Comparison of ENCODE assay signal across 8 cellular contexts in genomic region chr17:29180051-29180787, GRCh38. TPM values are rescaled to one million over a fixed set of nuclear protein-coding genes. Genes with fewer than 3 reads are reported as not detected.
DNase-seq lines count a peak whose midpoint lies in the region; TF ChIP-seq lines count a peak whose summit lies in the region.

MYO18A (minus strand) TSS chr17:29180398; CDS start chr17:29166940, 13,458 bp downstream.

- peak within 1 kb of the TSS; percentile 91 for H4K8ac ChIP-seq in trophoblast cell (ENCODE audit: low read depth, low read length)

- H4K91ac ChIP-seq in trophoblast cell (ENCODE audit: low read depth, low read length): peak within 1 kb of the TSS; percentile 78

- peak within 1 kb of the TSS; percentile 78 for H3K14ac ChIP-seq in trophoblast cell (ENCODE audit: low read length)

- peak within 1 kb of the TSS; percentile 84 for H2AFZ ChIP-seq in trophoblast cell (ENCODE audit: insufficient read depth, low read length, poor library complexity)

- TF ChIP-seq EP300 in tibial nerve (IDR thresholded peaks at IDR 0.05): peak in 1 of 2 donors; percentile 38

- H2AK5ac ChIP-seq in trophoblast cell (ENCODE audit: low read length): peak within 1 kb of the TSS; percentile 34

- TF ChIP-seq CTCF in cardiac muscle cell (IDR thresholded peaks at IDR 0.05; ENCODE audit: low read depth, low read length) (peak; percentile 76), tibial nerve (IDR thresholded peaks at IDR 0.05) (peak; percentile 93 to 99 (median 95))

- H3K23ac ChIP-seq in trophoblast cell (ENCODE audit: low read length): no peak within 1 kb of the TSS

- H2BK5ac ChIP-seq in trophoblast cell (ENCODE audit: low read depth, low read length, poor library complexity): peak within 1 kb of the TSS; percentile 11

- peak; percentile 79 for DNase-seq in EL
- peak; percentile 53 for DNase-seq in H4 (ENCODE audit: low spot score)
- DNase-seq in MG63: peak; percentile 84
- peak; percentile 78 for DNase-seq in SW480 (ENCODE audit: low spot score)
- peak; percentile 45 for DNase-seq in activated naive CD8-positive, alpha-beta T cell treated with anti-CD3 and anti-CD28 coated beads, Interleukin-2, amount 50 U/mL, for 16 hours (ENCODE audit: low read depth, low spot score)
- DNase-seq in cardiac muscle cell (ENCODE audit: low read depth in 1 of 2, low spot score in 1 of 2): peak; percentile 83 to 89
- peak; percentile 72 to 85 for DNase-seq in trophoblast cell
- DNase-seq in tibial nerve (ENCODE audit: low spot score in 2 of 2): peak; percentile 53 to 56

- H3K4ac ChIP-seq in trophoblast cell (ENCODE audit: low read depth, low read length): peak within 1 kb of the TSS; percentile 65

- H4K12ac ChIP-seq in trophoblast cell (ENCODE audit: low read depth, low read length): peak within 1 kb of the TSS; percentile 90

- H3K9ac ChIP-seq in trophoblast cell (ENCODE audit: low read length): peak within 1 kb of the TSS; percentile 68

- H3K79me1 ChIP-seq in trophoblast cell (ENCODE audit: low read length): peaks cover 20% of the 10 kb centered on the region

- peaks cover 29% of the 10 kb centered on the region for H3K4me1 ChIP-seq in cardiac muscle cell (ENCODE audit: low read depth)
- peaks cover 22 to 28% of the 10 kb centered on the region in 2 experiments for H3K4me1 ChIP-seq in trophoblast cell (ENCODE audit: control insufficient read depth in 1 of 2, insufficient read depth in 2 of 2, low read length in 2 of 2)
- H3K4me1 ChIP-seq in tibial nerve: peaks cover 0 to 57% (median 33%) of the 10 kb centered on the region in 4 donors

- peaks cover 10% of the 10 kb centered on the region for H3K79me2 ChIP-seq in trophoblast cell (ENCODE audit: control insufficient read depth, insufficient read depth, low read length, poor library complexity)

- H3K27me3 ChIP-seq in MG63 (no peaks in the 10 kb centered on the region), cardiac muscle cell (no peaks in the 10 kb centered on the region), trophoblast cell (ENCODE audit: insufficient read depth, low read length) (no peaks in the 10 kb centered on the region), tibial nerve (no peaks in the 10 kb centered on the region)

- peak in 1 of 2 donors; percentile 43 for TF ChIP-seq POLR2A in tibial nerve (IDR thresholded peaks at IDR 0.05)

- H2BK12ac ChIP-seq in trophoblast cell (ENCODE audit: low read length): peak within 1 kb of the TSS; percentile 85

- H3K27ac ChIP-seq in cardiac muscle cell: peak within 1 kb of the TSS; percentile 77
- peak within 1 kb of the TSS; percentile 15 for H3K27ac ChIP-seq in trophoblast cell (ENCODE audit: low read depth, low read length)
- peak within 1 kb of the TSS; percentile 82 to 97 (median 89) for H3K27ac ChIP-seq in tibial nerve

- WGBS in trophoblast cell (ENCODE audit: extremely low coverage, insufficient coverage, insufficient read length): no CpG with 5 or more reads among the region's 75 CpGs
- WGBS in tibial nerve, 2 donors: 5 to 19% methylated on average over 7 of the region's 75 CpGs

- H3K36me3 ChIP-seq in MG63: no peaks in the 10 kb centered on the region
- no peaks in the 10 kb centered on the region for H3K36me3 ChIP-seq in cardiac muscle cell
- no peaks in the 10 kb centered on the region for H3K36me3 ChIP-seq in trophoblast cell (ENCODE audit: control insufficient read depth in 1 of 2, insufficient read depth in 2 of 2, low read length in 2 of 2)
- no peaks in the 10 kb centered on the region for H3K36me3 ChIP-seq in tibial nerve

- peak within 1 kb of the TSS; percentile 79 for H2BK120ac ChIP-seq in trophoblast cell (ENCODE audit: insufficient read depth, low read length, poor library complexity)

- peak within 1 kb of the TSS; percentile 90 for H3K18ac ChIP-seq in trophoblast cell (ENCODE audit: low read length)

- peak within 1 kb of the TSS; percentile 57 for H3K4me3 ChIP-seq in MG63
- H3K4me3 ChIP-seq in cardiac muscle cell: peak within 1 kb of the TSS; percentile 74
- peak within 1 kb of the TSS; percentile 79 for H3K4me3 ChIP-seq in trophoblast cell (ENCODE audit: low read depth, low read length)
- H3K4me3 ChIP-seq in tibial nerve: peak within 1 kb of the TSS; percentile 54 to 87 (median 72)

- H3K9me3 ChIP-seq in MG63: 0 out of 2 replicates have a peak, but pooled peaks cover 5% of the 10 kb centered on the region
- H3K9me3 ChIP-seq in cardiac muscle cell (ENCODE audit: low read depth): no peaks in the 10 kb centered on the region
- H3K9me3 ChIP-seq in trophoblast cell (ENCODE audit: insufficient read depth, low read depth, low read length): no peaks in the 10 kb centered on the region
- H3K9me3 ChIP-seq in tibial nerve: no peaks in the 10 kb centered on the region

- peak within 1 kb of the TSS; percentile 97 for H3K4me2 ChIP-seq in trophoblast cell (ENCODE audit: low read length)

RNA-seq across cellular contexts. Expression of gene MYO18A, which starts in this region (rescaled TPM):
- total RNA-seq in H4 (2014; rRNA removed; shearing (Covaris generic)): 8.4 and 10.1 TPM in 2 replicates
- 13.7 and 23.2 TPM in 2 replicates for total RNA-seq in MG63 (2014; rRNA removed; shearing (Covaris generic); ENCODE audit: low replicate concordance)
- 326 and 564 TPM in 2 replicates for total RNA-seq in cardiac muscle cell
- polyA plus RNA-seq in cardiac muscle cell: 186 and 218 TPM in 2 replicates
- polyA plus RNA-seq in trophoblast cell (2013): 15.5 and 16.9 TPM in 2 replicates
- total RNA-seq in tibial nerve: 100 to 1,000 TPM in 3 of 4 donors, 10 to 100 TPM in 1; 71.6 to 125 (median 104) TPM

Comparison
In these comparisons a context has a peak if more than half of its experiments do, and no peak if none do; other contexts are left out.
1. Peak in every context shown above with its lines: DNase-seq, H3K4me3 ChIP-seq and H3K27ac ChIP-seq.
2. H3K27ac ChIP-seq: peak in every context shown above with its lines; median percentile 89 in tibial nerve; 77 in cardiac muscle cell; 15 in trophoblast cell.